8 cellular contexts compared by ENCODE assay signal in the genomic region with DNA sequence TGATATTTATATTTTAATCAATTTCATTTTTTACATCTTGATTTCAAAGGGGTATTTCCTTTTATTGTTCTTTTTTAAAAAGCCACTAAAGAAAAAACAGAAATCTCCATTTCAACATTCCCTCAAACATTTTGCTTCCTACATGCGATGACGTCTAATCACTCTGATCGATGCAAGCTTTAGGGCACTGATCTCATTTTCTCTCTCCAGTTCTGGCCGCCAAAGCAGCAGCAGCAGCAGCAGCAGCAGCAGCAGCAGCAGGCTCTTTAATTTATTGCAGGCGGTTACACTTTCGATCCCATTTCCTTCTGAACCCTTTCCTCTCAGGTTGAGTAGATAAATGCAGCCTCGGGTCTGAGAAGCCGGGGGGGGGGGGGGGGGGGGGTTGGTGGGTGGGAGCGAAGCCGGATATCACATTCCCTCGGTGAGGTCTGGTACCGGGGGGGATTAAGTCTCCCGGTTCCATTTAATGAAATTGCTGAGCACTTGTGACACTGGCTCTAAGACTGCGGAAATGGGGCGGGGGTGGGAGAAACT. TPM values are rescaled to one million over a fixed set of nuclear protein-coding genes. Genes with fewer than 3 reads are reported as not detected.
A peak's percentile ranks its signal among the peaks of the same experiment; 100 is the strongest.
DNase-seq lines count a peak whose midpoint lies in the region; FAIRE-seq and TF ChIP-seq lines count a peak whose summit lies in the region.

No MANE protein-coding gene starts in this region.

- H3K4me1 ChIP-seq in mesodermal cell (ENCODE audit: control insufficient read depth, insufficient read depth, low read length, poor library complexity, severe bottlenecking), result no peaks in the 10 kb centered on the region

- DNase-seq in activated naive CD4-positive, alpha-beta T cell treated with anti-CD3 and anti-CD28 coated beads, Interleukin-2, amount 10 ng/mL, durations not matched to agents 7 days and 5 days, result peak; percentile 21
- no peak for DNase-seq in activated naive CD4-positive, alpha-beta T cell (lab: John Stamatoyannopoulos, UW)
- peak; percentile 59 for DNase-seq in NCI-H446 treated with DMSO at 0.1 percent for 48 hours (lab: John Stamatoyannopoulos, UW)
- no peak for DNase-seq in bronchial epithelial cell (ENCODE audit: low read depth)
- DNase-seq in iPS-NIHi7 (ENCODE audit: extremely low spot score), result no peak
- DNase-seq in activated CD4-positive, alpha-beta T cell treated with anti-CD3 and anti-CD28 coated beads, Interleukin-2, amount 50 U/mL, for 48 hours, result no peak
- DNase-seq in ecto neural progenitor cell (ENCODE audit: low spot score), result no peak

- no peaks in the 10 kb centered on the region for H3K9me3 Mint-ChIP-seq in activated naive CD4-positive, alpha-beta T cell treated with anti-CD3 and anti-CD28 coated beads, Interleukin-2, amount 10 ng/mL, durations not matched to agents 7 days and 5 days

- 0% methylated on average over 3 to 4 of the region's 15 CpGs for WGBS in mesodermal cell (ENCODE audit: insufficient coverage in 2 of 2), 2 experiments

- no peaks in the 10 kb centered on the region for H3K27me3 ChIP-seq in bronchial epithelial cell (ENCODE audit: control insufficient read depth, insufficient read depth, low read length)

- H3K27me3 Mint-ChIP-seq in activated naive CD4-positive, alpha-beta T cell treated with anti-CD3 and anti-CD28 coated beads, Interleukin-2, amount 10 ng/mL, durations not matched to agents 7 days and 5 days, result peaks cover 57% of the 10 kb centered on the region

- no peaks in the 10 kb centered on the region for H3K36me3 ChIP-seq in bronchial epithelial cell (ENCODE audit: control insufficient read depth, insufficient read depth, low read length)
- no peaks in the 10 kb centered on the region for H3K36me3 ChIP-seq in mesodermal cell (ENCODE audit: control insufficient read depth, insufficient read depth, low read length)

- H3K27ac Mint-ChIP-seq in activated naive CD4-positive, alpha-beta T cell treated with anti-CD3 and anti-CD28 coated beads, Interleukin-2, amount 10 ng/mL, durations not matched to agents 7 days and 5 days, result no peak overlapping the region

- H3K4me1 Mint-ChIP-seq in activated naive CD4-positive, alpha-beta T cell treated with anti-CD3 and anti-CD28 coated beads, Interleukin-2, amount 10 ng/mL, durations not matched to agents 7 days and 5 days, result peaks cover 34% of the 10 kb centered on the region

- CTCF ChIA-PET in activated naive CD4-positive, alpha-beta T cell treated with anti-CD3 and anti-CD28 coated beads, Interleukin-2, amount 10 ng/mL, durations not matched to agents 7 days and 5 days (lab: Charles Lee), result no interaction called here

- H3K27ac ChIP-seq in mesodermal cell (ENCODE audit: low read depth, low read length, severe bottlenecking), result peak overlapping the region; percentile 97

- peaks cover 11% of the 10 kb centered on the region for H3K36me3 Mint-ChIP-seq in activated naive CD4-positive, alpha-beta T cell treated with anti-CD3 and anti-CD28 coated beads, Interleukin-2, amount 10 ng/mL, durations not matched to agents 7 days and 5 days

- FAIRE-seq in bronchial epithelial cell (lab: Jason Lieb, UNC), result no peak

- H3K4me3 ChIP-seq in bronchial epithelial cell (ENCODE audit: low read depth, low read length) (peak overlapping the region; percentile 55), mesodermal cell (ENCODE audit: extremely low read depth, insufficient read depth, low read length, poor library complexity, severe bottlenecking) (peak overlapping the region; percentile 73)

- H3K4me3 Mint-ChIP-seq in activated naive CD4-positive, alpha-beta T cell treated with anti-CD3 and anti-CD28 coated beads, Interleukin-2, amount 10 ng/mL, durations not matched to agents 7 days and 5 days, result peak overlapping the region; percentile 59

- TF ChIP-seq CTCF in bronchial epithelial cell (IDR thresholded peaks at IDR 0.05; ENCODE audit: insufficient read depth, low read length, severe bottlenecking), result no peak

- no peaks in the 10 kb centered on the region for H3K9me3 ChIP-seq in mesodermal cell (ENCODE audit: control insufficient read depth, low read length)

RNA-seq across cellular contexts. Expression of gene PCDH7, which starts 3.4 kb away (rescaled TPM):
- total RNA-seq in bronchial epithelial cell, result 12.1 and 16.4 TPM in 2 replicates
- 46.1 TPM for polyA plus RNA-seq in mesodermal cell (2013, experiment 1 of 2)
- 39.3 TPM for polyA plus RNA-seq in mesodermal cell (2013, experiment 2 of 2)

Comparison
In these comparisons a context has a peak if more than half of its experiments do, and no peak if none do; other contexts are left out.
1. DNase-seq: peak in activated naive CD4-positive, alpha-beta T cell treated with anti-CD3 and anti-CD28 coated beads, Interleukin-2, amount 10 ng/mL, durations not matched to agents 7 days and 5 days (single experiment) and NCI-H446 treated with DMSO at 0.1 percent for 48 hours (single experiment); none in activated naive CD4-positive, alpha-beta T cell (0 of 4), bronchial epithelial cell (single experiment), iPS-NIHi7 (single experiment), activated CD4-positive, alpha-beta T cell treated with anti-CD3 and anti-CD28 coated beads, Interleukin-2, amount 50 U/mL, for 48 hours (0 of 2) and ecto neural progenitor cell (single experiment).